In genomic region chr16:2474877-2475412, GRCh38 we compare ENCODE assay signal across 8 cellular contexts. TPM values are rescaled to one million over a fixed set of nuclear protein-coding genes. Genes with fewer than 3 reads are reported as not detected.
DNase-seq lines count a peak whose midpoint lies in the region; ATAC-seq and TF ChIP-seq lines count a peak whose summit lies in the region.

Gene TBC1D24, plus strand, starts transcription at chr16:2475127. Its CDS starts 21,022 bp downstream, at chr16:2496149.

- peak within 1 kb of the TSS; percentile 73 for H3K4me3 Mint-ChIP-seq in central memory CD8-positive, alpha-beta T cell

- ATAC-seq in HG02763 (IDR thresholded peaks at IDR 0.05; ENCODE audit: unreplicated experiment) (peak; percentile 64), GM18873 (IDR thresholded peaks at IDR 0.05; ENCODE audit: low FRiP score, unreplicated experiment) (no peak)
- peak; percentile 54 for ATAC-seq in central memory CD8-positive, alpha-beta T cell (replicated peaks; ENCODE audit: extremely low read depth, poor library complexity, severe bottlenecking)

- H3K36me3 Mint-ChIP-seq in central memory CD8-positive, alpha-beta T cell (ENCODE audit: insufficient read depth) = no peaks in the 10 kb centered on the region

- intact Hi-C loops in spleen (cut with DNase I; ENCODE audit: low total_unique reads) = no loop called here

- peak; percentile 99 for DNase-seq in GM13976 (ENCODE audit: low spot score)
- DNase-seq in NCI-H2171 treated with DMSO at 0.1 percent for 48 hours (lab: John Stamatoyannopoulos, UW) = peak; percentile 77
- peak; percentile 86 for DNase-seq in activated CD4-positive, CD25-positive, alpha-beta regulatory T cell treated with anti-CD3 and anti-CD28 coated beads, Interleukin-2, amount 50 U/mL, for 72 hours
- peak; percentile 48 to 51 for DNase-seq in central memory CD8-positive, alpha-beta T cell (ENCODE audit: low spot score in 2 of 2)
- peak; percentile 92 for DNase-seq in islet precursor cell
- DNase-seq in spleen = peak; percentile 97

- peak within 1 kb of the TSS; percentile 64 to 93 (median 70) for H3K4me3 ChIP-seq in spleen

- peaks cover 0 to 45% (median 37%) of the 10 kb centered on the region in 7 donors for H3K27me3 ChIP-seq in spleen (replicated peaks in 1 of 7)

- no peak within 1 kb of the TSS for H3K27ac Mint-ChIP-seq in central memory CD8-positive, alpha-beta T cell (ENCODE audit: low read depth)

- peaks cover 30% of the 10 kb centered on the region for H3K4me1 Mint-ChIP-seq in central memory CD8-positive, alpha-beta T cell

- peaks cover 17% of the 10 kb centered on the region for H3K27me3 Mint-ChIP-seq in central memory CD8-positive, alpha-beta T cell

- in situ Hi-C loops in GM13976 (cut with MboI; ENCODE audit: low sequenced_read_pairs, unreplicated experiment) = loop anchor here (25.0 kb wide), 1 partner anchor 463 kb away; the partner anchor contains the start of genes NPW and ZNF598

- H3K4me1 ChIP-seq in spleen = peaks cover 7 to 70% (median 48%) of the 10 kb centered on the region in 6 donors

- H3K9me3 Mint-ChIP-seq in central memory CD8-positive, alpha-beta T cell = no peaks in the 10 kb centered on the region

- peak within 1 kb of the TSS; percentile 79 to 93 (median 86) for H3K27ac ChIP-seq in spleen

- no peak for TF ChIP-seq CTCF in GM13976 (IDR thresholded peaks at IDR 0.05; ENCODE audit: borderline replicate concordance, control extremely low read depth, extremely low read depth, insufficient read depth, missing control alignments)
- no peak for TF ChIP-seq CTCF in spleen (IDR thresholded peaks at IDR 0.05 in 8 of 11, conservative IDR thresholded peaks at IDR 0.05 in 3 of 11)

- H3K9me3 ChIP-seq in spleen = no peaks in the 10 kb centered on the region

- peak in 1 of 3 donors; percentile 43 for TF ChIP-seq POLR2A in spleen (IDR thresholded peaks at IDR 0.05)

- WGBS in spleen, 5 donors = 0 to 3% (median 1%) methylated on average over 6 to 77 of the region's 77 CpGs

- H3K36me3 ChIP-seq in spleen = peaks cover 0 to 4% (median 0%) of the 10 kb centered on the region in 6 donors

RNA-seq across cellular contexts. Expression of gene TBC1D24, which starts in this region (rescaled TPM):
- total RNA-seq in spleen = 10 to 100 TPM in 6 of 7 donors, 1 to 10 TPM in 1; 9.7 to 15.3 (median 12.8) TPM
- polyA plus RNA-seq in spleen = 1 to 10 TPM; 2.2 to 5.1 (median 2.2) TPM
